In genomic region chr3:156816091-156816793, GRCh38 we compare ENCODE assay signal across 8 cellular contexts. TPM values are rescaled to one million over a fixed set of nuclear protein-coding genes. Genes with fewer than 3 reads are reported as not detected.
DNase-seq lines count a peak whose midpoint lies in the region; TF ChIP-seq lines count a peak whose summit lies in the region.

No MANE protein-coding gene starts in this region.

- H3K4me2 ChIP-seq in GM23248 (ENCODE audit: unreplicated experiment): peak overlapping the region; percentile 72

- CTCF ChIA-PET in GM10248 (lab: Yijun Ruan, JAX): no interaction called here

- H3F3A ChIP-seq in GM23248 (ENCODE audit: insufficient read depth): peaks cover 66% of the 10 kb centered on the region

- POLR2A ChIA-PET in GM10248 (lab: Yijun Ruan, JAX): interaction anchor here (1.0 to 1.1 kb wide), 3 partner anchors 55 to 135 kb away, joined by 3 to 6 read pairs (median 5); no protein-coding TSS in a partner anchor

- no peaks in the 10 kb centered on the region for H3K9me2 ChIP-seq in GM23248 (ENCODE audit: insufficient read depth)

- WGBS in GM23248 (ENCODE audit: low coverage in 1 of 2, low lambda C conversion rate in 2 of 2, missing lambda C conversion rate in 2 of 2), 2 experiments: 7 to 8% methylated on average over 60 to 66 of the region's 74 CpGs

- intact Hi-C loops in posterior vena cava (cut with DNase I): no loop called here

- peaks cover 70% of the 10 kb centered on the region for H3K4me1 ChIP-seq in GM23248 (ENCODE audit: insufficient read depth)

- TF ChIP-seq CTCF in GM10248 (IDR thresholded peaks at IDR 0.05; ENCODE audit: control extremely low read depth, extremely low read depth, low read depth, missing control alignments): peak; percentile 15

- H3K9me3 ChIP-seq in GM23248 (ENCODE audit: low read depth): no peaks in the 10 kb centered on the region

- no peaks in the 10 kb centered on the region for H4K20me1 ChIP-seq in GM23248 (ENCODE audit: insufficient read depth)

- peak overlapping the region; percentile 97 for H3K27ac ChIP-seq in GM23248

- no peaks in the 10 kb centered on the region for H3K27me3 ChIP-seq in GM23248 (replicated peaks; ENCODE audit: insufficient read depth)

- DNase-seq in GM10248 (ENCODE audit: extremely low spot score): peak; percentile 60
- DNase-seq in GM23248: peak; percentile 87
- peak; percentile 47 for DNase-seq in NCI-H2196 (lab: John Stamatoyannopoulos, UW; ENCODE audit: unreplicated experiment)
- peak; percentile 85 for DNase-seq in activated effector memory CD4-positive, alpha-beta T cell treated with anti-CD3 and anti-CD28 coated beads, Interleukin-2, amount 50 U/mL, for 16 hours
- peak; percentile 16 for DNase-seq in germinal center (ENCODE audit: low spot score)
- DNase-seq in posterior vena cava (ENCODE audit: low spot score): peak; percentile 82
- no peak for DNase-seq in Kasumi-1 (lab: John Stamatoyannopoulos, UW)
- DNase-seq in HPDE6-E6E7 (ENCODE audit: extremely low spot score): no peak

- peak overlapping the region; percentile 59 for H2AFZ ChIP-seq in GM23248

- no peaks in the 10 kb centered on the region; the same call in 1 of the 2 replicates for H3K79me2 ChIP-seq in GM23248 (ENCODE audit: insufficient read depth)

- in situ Hi-C loops in GM23248 (cut with MboI): no loop called here

- peak overlapping the region; percentile 88 for H3K9ac ChIP-seq in GM23248

- no peaks in the 10 kb centered on the region for H3K36me3 ChIP-seq in GM23248 (ENCODE audit: low read depth)

- H3K4me3 ChIP-seq in GM23248: peak overlapping the region; percentile 49

RNA-seq across cellular contexts. Expression of gene LEKR1, which starts 9.9 kb away (rescaled TPM):
- 0.32 TPM in 1 of 2 replicates, not detected in the other for total RNA-seq in GM23248 (2014; rRNA removed; shearing (Covaris generic))
- 0.43 and 1.3 TPM in 2 replicates for polyA plus RNA-seq in GM23248 (2016; fragmentation: Nextera tagmentation; extraction: Ambion mirVana)
- 1 to 10 TPM; 1.4 to 1.6 TPM for total RNA-seq in posterior vena cava

Comparison
In these comparisons a context has a peak if more than half of its experiments do, and no peak if none do; other contexts are left out.
1. DNase-seq: peak in GM10248 (single experiment), GM23248 (single experiment), NCI-H2196 (single experiment), activated effector memory CD4-positive, alpha-beta T cell treated with anti-CD3 and anti-CD28 coated beads, Interleukin-2, amount 50 U/mL, for 16 hours (single experiment), germinal center (single experiment) and posterior vena cava (single experiment); none in Kasumi-1 (0 of 2) and HPDE6-E6E7 (single experiment).